ENCODE assay signal across 7 cellular contexts in the genomic region with DNA sequence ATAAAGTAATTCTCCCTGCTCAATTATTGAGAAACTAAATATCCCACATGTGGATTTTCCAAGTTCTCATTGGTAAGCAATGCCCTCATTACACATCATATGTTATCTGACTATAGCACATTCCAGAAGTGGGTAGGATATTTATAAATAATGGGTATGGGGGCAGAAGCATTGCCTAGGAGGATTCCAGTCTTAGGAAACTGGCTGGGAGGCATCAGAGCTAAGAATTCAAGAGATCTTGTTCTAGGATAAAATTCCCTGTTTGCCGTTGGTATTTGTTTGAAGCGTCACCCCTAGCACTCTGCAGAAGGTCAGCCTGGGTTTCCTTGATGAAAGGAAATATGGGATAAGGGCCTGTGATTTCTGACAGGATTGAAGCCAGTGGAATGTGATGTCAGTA. TPM values are rescaled to one million over a fixed set of nuclear protein-coding genes. Genes with fewer than 3 reads are reported as not detected.
"Had no signal": no experiment of that assay in that cellular context is flagged by ENCODE, and none has a peak within 500 bp of the region (broad histone marks: within the 10 kb centered on the region; RNA-seq: fewer than 3 reads in every experiment).

No MANE protein-coding gene starts in this region.

- H3K27ac ChIP-seq: HL-60 had no signal

- DNase-seq: IMR-90, KBM-7, KG1 had no signal

- H3K4me3 ChIP-seq: K562 had no signal

RNA-seq across cellular contexts. Expression of a gene that starts 20.1 kb away (rescaled TPM):
- polyA plus RNA-seq: HepG2, IgD-negative memory B cell, IMR-90, K562 had no signal

RNA-seq across cellular contexts. Expression of a gene that starts 47.7 kb away (rescaled TPM):
- polyA plus RNA-seq: HepG2, IgD-negative memory B cell, IMR-90, K562 had no signal
